ENCODE assay signal across 1 cellular context in the genomic region with DNA sequence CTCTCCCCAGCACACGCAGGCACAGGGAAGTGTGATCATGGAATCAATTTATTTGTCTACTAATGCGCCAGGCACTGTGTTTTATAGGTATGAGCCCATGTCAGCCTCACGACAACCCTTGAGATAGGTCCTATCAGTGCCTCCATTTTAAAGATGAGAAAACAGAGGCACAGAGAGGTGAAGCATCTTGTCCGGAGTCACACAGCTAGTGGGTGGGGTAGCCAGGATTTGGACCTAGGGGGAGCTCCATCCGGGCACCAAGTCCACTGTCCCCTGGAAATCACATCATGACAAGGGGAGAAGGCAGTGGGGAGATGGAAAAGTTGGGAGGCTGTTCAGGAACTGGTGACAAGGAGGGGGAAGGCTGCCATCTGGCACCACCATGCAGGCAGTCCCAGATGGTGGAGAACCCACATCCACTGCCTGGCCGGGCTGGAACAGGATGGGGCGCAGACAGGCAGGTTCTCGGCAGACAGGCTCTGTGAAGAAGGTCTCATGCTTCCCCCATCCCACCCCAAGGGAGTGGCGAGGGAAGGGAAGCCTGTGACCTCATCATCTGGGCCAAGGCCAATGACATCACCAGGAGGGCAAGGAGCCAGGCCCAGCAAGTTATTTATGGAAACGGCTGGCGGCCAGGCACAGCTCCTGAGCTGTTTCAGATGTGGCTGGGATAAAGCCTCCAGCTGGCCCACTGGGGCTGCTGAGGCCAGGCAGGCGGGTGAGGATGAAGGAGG.
TF ChIP-seq lines count a peak whose summit lies in the region.

No MANE protein-coding gene starts in this region.

TF ChIP-seq in HEK293, 187 proteins besides CTCF, POLR2A, EP300 and RAD21 (continued from another document and continues in another):
- TF ChIP-seq AEBP2 (tag by site-specific recombination; IDR thresholded peaks at IDR 0.05; ENCODE audit: borderline replicate concordance) = no peak
- TF ChIP-seq ZNF529 (tag by site-specific recombination; IDR thresholded peaks at IDR 0.05; ENCODE audit: insufficient replicate concordance) = no peak
- no peak for TF ChIP-seq ZNF626 (tag by site-specific recombination; IDR thresholded peaks at IDR 0.05)
- no peak for TF ChIP-seq ZNF624 (tag by site-specific recombination; IDR thresholded peaks at IDR 0.05)
- no peak for TF ChIP-seq KLF7 (tag by site-specific recombination; IDR thresholded peaks at IDR 0.05; ENCODE audit: borderline replicate concordance)
- no peak for TF ChIP-seq ZNF555 (tag by site-specific recombination; conservative IDR thresholded peaks at IDR 0.05)
- TF ChIP-seq ZNF544 (tag by site-specific recombination; IDR thresholded peaks at IDR 0.05) = no peak
- TF ChIP-seq HOXA7 (CRISPR knock-in tag; IDR thresholded peaks at IDR 0.05; ENCODE audit: borderline replicate concordance) = no peak
- TF ChIP-seq ZNF202 (tag by site-specific recombination; IDR thresholded peaks at IDR 0.05; ENCODE audit: borderline replicate concordance) = no peak
- no peak for TF ChIP-seq ZSCAN16 (tag by site-specific recombination; IDR thresholded peaks at IDR 0.05)
- peak; percentile 88 for TF ChIP-seq ZNF600 (tag by site-specific recombination; IDR thresholded peaks at IDR 0.05)
- no peak for TF ChIP-seq ZNF266 (tag by site-specific recombination; IDR thresholded peaks at IDR 0.05; ENCODE audit: low read depth)
- TF ChIP-seq, protein P1, sequence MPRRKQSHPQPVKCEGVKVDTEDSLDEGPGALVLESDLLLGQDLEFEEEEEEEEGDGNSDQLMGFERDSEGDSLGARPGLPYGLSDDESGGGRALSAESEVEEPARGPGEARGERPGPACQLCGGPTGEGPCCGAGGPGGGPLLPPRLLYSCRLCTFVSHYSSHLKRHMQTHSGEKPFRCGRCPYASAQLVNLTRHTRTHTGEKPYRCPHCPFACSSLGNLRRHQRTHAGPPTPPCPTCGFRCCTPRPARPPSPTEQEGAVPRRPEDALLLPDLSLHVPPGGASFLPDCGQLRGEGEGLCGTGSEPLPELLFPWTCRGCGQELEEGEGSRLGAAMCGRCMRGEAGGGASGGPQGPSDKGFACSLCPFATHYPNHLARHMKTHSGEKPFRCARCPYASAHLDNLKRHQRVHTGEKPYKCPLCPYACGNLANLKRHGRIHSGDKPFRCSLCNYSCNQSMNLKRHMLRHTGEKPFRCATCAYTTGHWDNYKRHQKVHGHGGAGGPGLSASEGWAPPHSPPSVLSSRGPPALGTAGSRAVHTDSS (tag by site-specific recombination; IDR thresholded peaks at IDR 0.05) = no peak
- no peak for TF ChIP-seq ZNF473 (tag by site-specific recombination; IDR thresholded peaks at IDR 0.05)
- no peak for TF ChIP-seq ZNF701 (tag by site-specific recombination; IDR thresholded peaks at IDR 0.05)
- TF ChIP-seq ZFHX2 (tag by site-specific recombination; conservative IDR thresholded peaks at IDR 0.05) = peak; percentile 35
- TF ChIP-seq ZNF488 (tag by site-specific recombination; IDR thresholded peaks at IDR 0.05) = no peak
- TF ChIP-seq ZXDB (tag by site-specific recombination; IDR thresholded peaks at IDR 0.05) = no peak
- TF ChIP-seq WT1 (tag by site-specific recombination; IDR thresholded peaks at IDR 0.05) = peak; percentile 69
- no peak for TF ChIP-seq ZSCAN5A (tag by site-specific recombination; IDR thresholded peaks at IDR 0.05)
- TF ChIP-seq REPIN1 (tag by site-specific recombination; IDR thresholded peaks at IDR 0.05; ENCODE audit: low read depth) = no peak
- TF ChIP-seq ZNF37A (tag by site-specific recombination; IDR thresholded peaks at IDR 0.05) = no peak
- TF ChIP-seq ZNF211 (tag by site-specific recombination; IDR thresholded peaks at IDR 0.05; ENCODE audit: low read depth) = no peak
- TF ChIP-seq ZNF639 (tag by site-specific recombination; IDR thresholded peaks at IDR 0.05) = peak; percentile 75; the same call in 1 of the 2 replicates
- no peak for TF ChIP-seq ZNF121 (tag by site-specific recombination; IDR thresholded peaks at IDR 0.05)
- TF ChIP-seq SP7 (tag by site-specific recombination; IDR thresholded peaks at IDR 0.05) = peak; percentile 89
- no peak for TF ChIP-seq ZNF560 (tag by site-specific recombination; IDR thresholded peaks at IDR 0.05; ENCODE audit: borderline replicate concordance)
- TF ChIP-seq, protein P2, sequence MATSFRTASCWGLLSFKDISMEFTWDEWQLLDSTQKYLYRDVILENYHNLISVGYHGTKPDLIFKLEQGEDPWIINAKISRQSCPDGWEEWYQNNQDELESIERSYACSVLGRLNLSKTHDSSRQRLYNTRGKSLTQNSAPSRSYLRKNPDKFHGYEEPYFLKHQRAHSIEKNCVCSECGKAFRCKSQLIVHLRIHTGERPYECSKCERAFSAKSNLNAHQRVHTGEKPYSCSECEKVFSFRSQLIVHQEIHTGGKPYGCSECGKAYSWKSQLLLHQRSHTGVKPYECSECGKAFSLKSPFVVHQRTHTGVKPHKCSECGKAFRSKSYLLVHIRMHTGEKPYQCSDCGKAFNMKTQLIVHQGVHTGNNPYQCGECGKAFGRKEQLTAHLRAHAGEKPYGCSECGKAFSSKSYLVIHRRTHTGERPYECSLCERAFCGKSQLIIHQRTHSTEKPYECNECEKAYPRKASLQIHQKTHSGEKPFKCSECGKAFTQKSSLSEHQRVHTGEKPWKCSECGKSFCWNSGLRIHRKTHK (tag by site-specific recombination; IDR thresholded peaks at IDR 0.05) = no peak
- TF ChIP-seq ZBTB6 (tag by site-specific recombination; IDR thresholded peaks at IDR 0.05) = no peak
- TF ChIP-seq ZNF664 (tag by site-specific recombination; IDR thresholded peaks at IDR 0.05) = no peak
- TF ChIP-seq ZNF549 (tag by site-specific recombination; IDR thresholded peaks at IDR 0.05) = no peak
- no peak for TF ChIP-seq ZBTB11 (tag by site-specific recombination; conservative IDR thresholded peaks at IDR 0.05; ENCODE audit: low read depth)
- TF ChIP-seq ZEB2 (tag by site-specific recombination; IDR thresholded peaks at IDR 0.05) = peak; percentile 88
- no peak; the same call in 1 of the 2 replicates for TF ChIP-seq ZNF501 (tag by site-specific recombination; IDR thresholded peaks at IDR 0.05)
- TF ChIP-seq ZNF791 (tag by site-specific recombination; IDR thresholded peaks at IDR 0.05) = no peak
- no peak for TF ChIP-seq ZNF214 (tag by site-specific recombination; IDR thresholded peaks at IDR 0.05; ENCODE audit: borderline replicate concordance)
- TF ChIP-seq ZSCAN23 (tag by site-specific recombination; IDR thresholded peaks at IDR 0.05) = no peak
- no peak for TF ChIP-seq OVOL3 (tag by site-specific recombination; IDR thresholded peaks at IDR 0.05)
- TF ChIP-seq ZBTB7A (tag by site-specific recombination; IDR thresholded peaks at IDR 0.05; ENCODE audit: low read depth) = no peak
- TF ChIP-seq ZNF335 (tag by site-specific recombination; conservative IDR thresholded peaks at IDR 0.05) = peak; percentile 85
- TF ChIP-seq, protein P3, sequence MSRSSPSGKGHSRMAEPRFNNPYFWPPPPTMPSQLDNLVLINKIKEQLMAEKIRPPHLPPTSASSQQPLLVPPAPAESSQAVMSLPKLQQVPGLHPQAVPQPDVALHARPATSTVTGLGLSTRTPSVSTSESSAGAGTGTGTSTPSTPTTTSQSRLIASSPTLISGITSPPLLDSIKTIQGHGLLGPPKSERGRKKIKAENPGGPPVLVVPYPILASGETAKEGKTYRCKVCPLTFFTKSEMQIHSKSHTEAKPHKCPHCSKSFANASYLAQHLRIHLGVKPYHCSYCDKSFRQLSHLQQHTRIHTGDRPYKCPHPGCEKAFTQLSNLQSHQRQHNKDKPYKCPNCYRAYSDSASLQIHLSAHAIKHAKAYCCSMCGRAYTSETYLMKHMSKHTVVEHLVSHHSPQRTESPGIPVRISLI (tag by site-specific recombination; IDR thresholded peaks at IDR 0.05) = no peak
- peak; percentile 73 for TF ChIP-seq GLIS1 (tag by site-specific recombination; IDR thresholded peaks at IDR 0.05)
- TF ChIP-seq ZNF768 (tag by site-specific recombination; IDR thresholded peaks at IDR 0.05) = peak; percentile 72; the same call in 1 of the 2 replicates
- no peak for TF ChIP-seq ZNF223 (tag by site-specific recombination; IDR thresholded peaks at IDR 0.05)
- TF ChIP-seq ZNF660 (tag by site-specific recombination; IDR thresholded peaks at IDR 0.05) = peak; percentile 93
- no peak for TF ChIP-seq ZNF23 (tag by site-specific recombination; IDR thresholded peaks at IDR 0.05; ENCODE audit: borderline replicate concordance)
- no peak for TF ChIP-seq ZNF292 (tag by site-specific recombination; IDR thresholded peaks at IDR 0.05; ENCODE audit: borderline replicate concordance, low read depth)
- TF ChIP-seq HOXC10 (CRISPR knock-in tag; IDR thresholded peaks at IDR 0.05) = no peak
- TF ChIP-seq ZNF571 (tag by site-specific recombination; IDR thresholded peaks at IDR 0.05) = no peak
- peak; percentile 70; the same call in 1 of the 2 replicates for TF ChIP-seq OSR2 (tag by site-specific recombination; IDR thresholded peaks at IDR 0.05)
- TF ChIP-seq KLF10 (tag by site-specific recombination; IDR thresholded peaks at IDR 0.05) = peak; percentile 56; the same call in 1 of the 2 replicates
- no peak for TF ChIP-seq SALL2 (tag by site-specific recombination; IDR thresholded peaks at IDR 0.05; ENCODE audit: borderline replicate concordance)
- no peak for TF ChIP-seq ZNF670 (tag by site-specific recombination; IDR thresholded peaks at IDR 0.05; ENCODE audit: low read depth)
